Comparison of ENCODE assay signal across 9 cellular contexts in genomic region chr5:142650881-142651280, GRCh38. TPM values are rescaled to one million over a fixed set of nuclear protein-coding genes. Genes with fewer than 3 reads are reported as not detected.
"Had no signal": no experiment of that assay in that cellular context is flagged by ENCODE, and none has a peak within 500 bp of the region (broad histone marks: within the 10 kb centered on the region; RNA-seq: fewer than 3 reads in every experiment).

No MANE protein-coding gene starts in this region.

- H3K4me3 ChIP-seq: K562 had no signal

- DNase-seq: GOT3, H9, HCEC 1CT, IMR-90, KG1 had no signal

- ATAC-seq: K562 had no signal

- H3K27ac Mint-ChIP-seq: H9 had no signal

- H3K9me3 Mint-ChIP-seq: H9 had no signal

- H3K4me3 Mint-ChIP-seq: H9 had no signal

- FAIRE-seq: H54, HTR-8/SVneo, K562 had no signal

RNA-seq across cellular contexts. Expression of gene FGF1, which starts 35.0 kb away (rescaled TPM):
- total RNA-seq: HT-29, K562 had no signal
- polyA plus RNA-seq: K562 had no signal
